ENCODE assay signal across 9 cellular contexts in the genomic region with DNA sequence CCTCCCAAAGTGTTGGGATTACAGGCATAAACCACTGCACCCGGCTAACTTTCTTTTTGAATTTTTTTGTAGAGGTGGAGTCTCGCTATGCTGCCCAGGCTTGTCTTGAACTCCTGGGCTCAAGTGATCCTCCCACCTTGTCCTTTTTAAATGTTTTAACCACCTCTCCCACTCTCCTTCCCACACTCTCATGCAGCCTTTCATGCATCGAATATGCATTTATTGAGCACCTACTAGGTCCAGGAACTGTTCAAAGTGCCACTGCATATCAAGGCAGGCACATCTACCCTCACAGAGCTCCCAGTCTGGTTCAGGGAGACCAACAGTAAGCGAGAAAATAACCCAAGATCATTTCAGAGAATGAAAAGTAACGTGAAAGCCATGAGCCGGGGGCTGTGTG. TPM values are rescaled to one million over a fixed set of nuclear protein-coding genes. Genes with fewer than 3 reads are reported as not detected.
A peak's percentile ranks its signal among the peaks of the same experiment; 100 is the strongest.
DNase-seq lines count a peak whose midpoint lies in the region; ATAC-seq, FAIRE-seq and TF ChIP-seq lines count a peak whose summit lies in the region.
"Had no signal": no experiment of that assay in that cellular context is flagged by ENCODE, and none has a peak within 500 bp of the region (broad histone marks: within the 10 kb centered on the region; RNA-seq: fewer than 3 reads in every experiment).

No MANE protein-coding gene starts in this region.

- H3K4me2 ChIP-seq in GM23248 (ENCODE audit: unreplicated experiment), result peak overlapping the region; percentile 99

- H3F3A ChIP-seq in GM23248 (ENCODE audit: insufficient read depth), result peaks cover 13% of the 10 kb centered on the region; the same call in 1 of the 2 replicates

- FAIRE-seq in small intestine (lab: Jason Lieb, UNC), result no peak
- FAIRE-seq: urothelium cell line had no signal

- peaks cover 75% of the 10 kb centered on the region for H3K79me2 ChIP-seq in GM23248 (ENCODE audit: insufficient read depth)

- 27 to 28% methylated on average over 6 of the region's 6 CpGs for WGBS in GM23248 (ENCODE audit: low coverage in 1 of 2, low lambda C conversion rate in 2 of 2, missing lambda C conversion rate in 2 of 2), 2 experiments
- WGBS in small intestine, 3 donors, result 63 to 80% (median 71%) methylated on average over 6 of the region's 6 CpGs

- H3K27me3 Mint-ChIP-seq in activated CD4-positive, alpha-beta memory T cell treated with anti-CD3 and anti-CD28 coated beads for 36 hours, result no peaks in the 10 kb centered on the region

- peaks cover 19% of the 10 kb centered on the region for H3K4me1 Mint-ChIP-seq in activated CD4-positive, alpha-beta memory T cell treated with anti-CD3 and anti-CD28 coated beads for 36 hours (ENCODE audit: low read depth)

- H3K27ac Mint-ChIP-seq in activated CD4-positive, alpha-beta memory T cell treated with anti-CD3 and anti-CD28 coated beads for 36 hours, result peak overlapping the region; percentile 90

- ATAC-seq in foreskin keratinocyte (no peak), HG02798 (IDR thresholded peaks at IDR 0.05; ENCODE audit: poor library complexity, unreplicated experiment) (no peak)

- no peaks in the 10 kb centered on the region for H3K9me2 ChIP-seq in GM23248 (ENCODE audit: insufficient read depth)

- H3K9ac ChIP-seq in GM23248, result peak overlapping the region; percentile 96

- H3K4me3 ChIP-seq in GM23248, result peak overlapping the region; percentile 91
- H3K4me3 ChIP-seq in small intestine (ENCODE audit: low read depth in 1 of 2, low read length in 2 of 2), result peak overlapping the region in 1 of 2 donors; percentile 97

- CTCF ChIA-PET in activated CD4-positive, alpha-beta memory T cell treated with anti-CD3 and anti-CD28 coated beads for 36 hours (lab: Charles Lee), result interaction anchor here (0.6 to 2.8 kb wide), 8 partner anchors 9 to 98 kb away, joined by 3 to 24 read pairs (median 4); no protein-coding TSS in a partner anchor

- peaks cover 5% of the 10 kb centered on the region; the same call in 1 of the 2 replicates for H4K20me1 ChIP-seq in GM23248 (ENCODE audit: insufficient read depth)

- H3K4me1 ChIP-seq in GM23248 (ENCODE audit: insufficient read depth) (peaks cover 14% of the 10 kb centered on the region; the same call in 1 of the 2 replicates), foreskin keratinocyte (no peaks in the 10 kb centered on the region), small intestine (ENCODE audit: control insufficient read depth in 2 of 2, insufficient read depth in 1 of 2, low read depth in 1 of 2, low read length in 1 of 2) (peaks cover 0 to 6% of the 10 kb centered on the region in 2 donors)

- H3K9me3 ChIP-seq in GM23248 (ENCODE audit: low read depth) (no peaks in the 10 kb centered on the region), small intestine (ENCODE audit: control insufficient read depth, low read depth) (no peaks in the 10 kb centered on the region)

- DNase-seq in GM23248 (no peak), foreskin keratinocyte (no peak), small intestine (peak; percentile 41), iPS-NIHi7 (ENCODE audit: extremely low spot score) (no peak), epidermal melanocyte (ENCODE audit: insufficient read length, low spot score) (no peak), GM19240 (ENCODE audit: insufficient read length, low spot score) (no peak)
- no peak for DNase-seq in activated CD4-positive, alpha-beta memory T cell treated with anti-CD3 and anti-CD28 coated beads for 36 hours

- H3K9me3 Mint-ChIP-seq in activated CD4-positive, alpha-beta memory T cell treated with anti-CD3 and anti-CD28 coated beads for 36 hours, result no peaks in the 10 kb centered on the region

- H3K27ac ChIP-seq in GM23248, result peak overlapping the region; percentile 74; the same call in 1 of the 2 replicates
- H3K27ac ChIP-seq in foreskin keratinocyte, result peak overlapping the region; percentile 94
- peak overlapping the region; percentile 94 to 99 for H3K27ac ChIP-seq in small intestine (ENCODE audit: low read depth in 1 of 2, low read length in 1 of 2)

- no peak overlapping the region for H2AFZ ChIP-seq in GM23248

- H3K36me3 ChIP-seq in GM23248 (ENCODE audit: low read depth), result no peaks in the 10 kb centered on the region
- H3K36me3 ChIP-seq in small intestine (ENCODE audit: control insufficient read depth in 2 of 2, insufficient read depth in 2 of 2, low read length in 2 of 2), result no peaks in the 10 kb centered on the region

- H3K27me3 ChIP-seq in GM23248 (replicated peaks; ENCODE audit: insufficient read depth), result no peaks in the 10 kb centered on the region
- H3K27me3 ChIP-seq in foreskin keratinocyte, result no peaks in the 10 kb centered on the region
- no peaks in the 10 kb centered on the region for H3K27me3 ChIP-seq in small intestine (ENCODE audit: control insufficient read depth in 2 of 2, insufficient read depth in 2 of 2, low read length in 2 of 2)

- intact Hi-C loops in activated CD4-positive, alpha-beta memory T cell treated with anti-CD3 and anti-CD28 coated beads for 36 hours (cut with micrococcal nuclease), result no loop called here

- H3K36me3 Mint-ChIP-seq in activated CD4-positive, alpha-beta memory T cell treated with anti-CD3 and anti-CD28 coated beads for 36 hours, result peaks cover 15% of the 10 kb centered on the region

- H3K4me3 Mint-ChIP-seq in activated CD4-positive, alpha-beta memory T cell treated with anti-CD3 and anti-CD28 coated beads for 36 hours, result peak overlapping the region; percentile 88

- TF ChIP-seq CTCF in foreskin keratinocyte (conservative IDR thresholded peaks at IDR 0.05), result no peak

- in situ Hi-C loops in GM23248 (cut with MboI), result no loop called here

- POLR2A ChIA-PET in activated CD4-positive, alpha-beta memory T cell treated with anti-CD3 and anti-CD28 coated beads for 36 hours (lab: Charles Lee), result interaction anchor here (0.5 to 1.3 kb wide), 2 partner anchors 13 to 370 kb away, joined by 5 to 6 read pairs; no protein-coding TSS in a partner anchor

RNA-seq across cellular contexts. Expression of gene TICAM1, which starts 1.2 kb away (rescaled TPM):
- 2.0 and 4.2 TPM in 2 replicates for total RNA-seq in GM23248 (2014; rRNA removed; shearing (Covaris generic))
- polyA plus RNA-seq in GM23248 (2016; fragmentation: Nextera tagmentation; extraction: Ambion mirVana) (19.9 TPM in 2 replicates), foreskin keratinocyte (24.4 and 26.4 TPM in 2 replicates), small intestine (10 to 100 TPM; 14.3 to 38.0 (median 23.2) TPM)
- 10 to 100 TPM; 24.0 to 25.4 TPM for total RNA-seq in activated CD4-positive, alpha-beta memory T cell treated with anti-CD3 and anti-CD28 coated beads for 36 hours
- 14.6 and 16.6 TPM in 2 replicates for total RNA-seq in foreskin keratinocyte

RNA-seq across cellular contexts. Expression of gene PLIN3, which starts 37.1 kb away (rescaled TPM):
- total RNA-seq in GM23248 (2014; rRNA removed; shearing (Covaris generic)), result 306 and 372 TPM in 2 replicates
- polyA plus RNA-seq in GM23248 (2016; fragmentation: Nextera tagmentation; extraction: Ambion mirVana) (398 and 415 TPM in 2 replicates), foreskin keratinocyte (105 and 115 TPM in 2 replicates), small intestine (100 to 1,000 TPM in 2 of 3 donors, 10 to 100 TPM in 1; 77.3 to 190 (median 173) TPM)
- 10 to 100 TPM; 36.6 to 37.7 TPM for total RNA-seq in activated CD4-positive, alpha-beta memory T cell treated with anti-CD3 and anti-CD28 coated beads for 36 hours
- total RNA-seq in foreskin keratinocyte, result 100 and 116 TPM in 2 replicates

RNA-seq across cellular contexts. Expression of gene FEM1A, which starts 38.8 kb away (rescaled TPM):
- total RNA-seq in GM23248 (2014; rRNA removed; shearing (Covaris generic)), result 11.0 and 11.1 TPM in 2 replicates
- polyA plus RNA-seq in GM23248 (2016; fragmentation: Nextera tagmentation; extraction: Ambion mirVana) (1.1 and 1.3 TPM in 2 replicates), foreskin keratinocyte (4.5 and 5.9 TPM in 2 replicates), small intestine (1 to 10 TPM; 3.0 to 6.0 (median 3.4) TPM)
- 1 to 10 TPM; 9.2 to 9.3 TPM for total RNA-seq in activated CD4-positive, alpha-beta memory T cell treated with anti-CD3 and anti-CD28 coated beads for 36 hours
- total RNA-seq in foreskin keratinocyte, result 11.5 and 12.8 TPM in 2 replicates
